In genomic region chr2:109433926-109434325, GRCh38 we compare ENCODE assay signal across 16 cellular contexts.
"Had no signal": no experiment of that assay in that cellular context is flagged by ENCODE, and none has a peak within 500 bp of the region (broad histone marks: within the 10 kb centered on the region; RNA-seq: fewer than 3 reads in every experiment).

No MANE protein-coding gene starts in this region.

- H3K27me3 Mint-ChIP-seq: dendritic cell treated with granulocyte-macrophage colony-stimulating factor and Interleukin-4, amounts not matched to agents 40 ng/mL and 50 ng/mL, for 4 days; naive thymus-derived CD8-positive, alpha-beta T cell had no signal

- H3K27ac Mint-ChIP-seq: dendritic cell treated with granulocyte-macrophage colony-stimulating factor and Interleukin-4, amounts not matched to agents 40 ng/mL and 50 ng/mL, for 4 days; naive thymus-derived CD8-positive, alpha-beta T cell had no signal

- H3K36me3 ChIP-seq: pancreas, prostate gland, right lobe of liver, thyroid gland, vagina had no signal

- H3K4me1 ChIP-seq: pancreas, prostate gland, vagina had no signal

- H3K4me3 ChIP-seq: heart left ventricle, pancreas, prostate gland, right lobe of liver, thyroid gland, upper lobe of left lung, vagina had no signal

- H3K27me3 ChIP-seq: heart left ventricle, pancreas, right lobe of liver, thyroid gland, upper lobe of left lung, vagina had no signal

- H3K9me3 Mint-ChIP-seq: dendritic cell treated with granulocyte-macrophage colony-stimulating factor and Interleukin-4, amounts not matched to agents 40 ng/mL and 50 ng/mL, for 4 days; naive thymus-derived CD8-positive, alpha-beta T cell had no signal

- DNase-seq: erythroblast; foreskin keratinocyte; hypothalamus; kidney glomerular epithelial cell; mammary epithelial cell; naive thymus-derived CD8-positive, alpha-beta T cell; right lobe of liver; stimulated activated CD4-positive, alpha-beta T cell treated with anti-CD3 and anti-CD28 coated beads, Interleukin-2, amount 100 ng/mL, for 24 hours; stimulated activated naive CD4-positive, alpha-beta T cell treated with Interleukin-2 at 50 U/mL for 16 hours; thyroid gland; upper lobe of left lung had no signal

- H3K27ac ChIP-seq: foreskin keratinocyte, heart left ventricle, pancreas, prostate gland, right lobe of liver, thyroid gland, upper lobe of left lung, vagina had no signal

- H3K4me3 Mint-ChIP-seq: dendritic cell treated with granulocyte-macrophage colony-stimulating factor and Interleukin-4, amounts not matched to agents 40 ng/mL and 50 ng/mL, for 4 days; naive thymus-derived CD8-positive, alpha-beta T cell had no signal

- H3K9me3 ChIP-seq: heart left ventricle, pancreas, prostate gland, right lobe of liver, thyroid gland, upper lobe of left lung, vagina had no signal

- ATAC-seq: foreskin keratinocyte; heart left ventricle; naive thymus-derived CD8-positive, alpha-beta T cell; pancreas; right lobe of liver had no signal

- H3K4me1 Mint-ChIP-seq: naive thymus-derived CD8-positive, alpha-beta T cell had no signal
